ENCODE assay signal across 19 cellular contexts in genomic region chr18:35672897-35673296, GRCh38.
DNase-seq lines count a peak whose midpoint lies in the region; ATAC-seq and TF ChIP-seq lines count a peak whose summit lies in the region.
"Had no signal": no experiment of that assay in that cellular context is flagged by ENCODE, and none has a peak within 500 bp of the region (broad histone marks: within the 10 kb centered on the region; RNA-seq: fewer than 3 reads in every experiment).

No MANE protein-coding gene starts in this region.

- H3K4me3 Mint-ChIP-seq in HFFc6, result no peak overlapping the region
- H3K4me3 Mint-ChIP-seq: activated B cell treated with CpG ODN at 0.5 μM for 24 hours; activated CD8-positive, alpha-beta memory T cell treated with anti-CD3 and anti-CD28 coated beads, Interleukin-2, amount 10 ng/mL, durations not matched to agents 7 days and 5 days; H9; stimulated activated naive CD8-positive, alpha-beta T cell treated with anti-CD3 and anti-CD28 coated beads, Interleukin-15, amount 100 ng/mL, for 72 hours had no signal

- H3K9me3 Mint-ChIP-seq in HFFc6, result no peaks in the 10 kb centered on the region
- H3K9me3 Mint-ChIP-seq: activated B cell treated with CpG ODN at 0.5 μM for 24 hours; stimulated activated naive CD8-positive, alpha-beta T cell treated with anti-CD3 and anti-CD28 coated beads, Interleukin-15, amount 100 ng/mL, for 72 hours had no signal

- no peaks in the 10 kb centered on the region for H3K27me3 ChIP-seq in BE2C
- H3K27me3 ChIP-seq in sigmoid colon, result no peaks in the 10 kb centered on the region

- H3K27me3 Mint-ChIP-seq in HFFc6 (ENCODE audit: insufficient read depth), result peaks cover 1% of the 10 kb centered on the region
- H3K27me3 Mint-ChIP-seq: activated B cell treated with CpG ODN at 0.5 μM for 24 hours; activated CD8-positive, alpha-beta memory T cell treated with anti-CD3 and anti-CD28 coated beads, Interleukin-2, amount 10 ng/mL, durations not matched to agents 7 days and 5 days; stimulated activated naive CD8-positive, alpha-beta T cell treated with anti-CD3 and anti-CD28 coated beads, Interleukin-15, amount 100 ng/mL, for 72 hours had no signal

- peaks cover 7% of the 10 kb centered on the region for H3K36me3 Mint-ChIP-seq in HFFc6 (ENCODE audit: low read depth)

- intact Hi-C loops in sigmoid colon (cut with DNase I), result no loop called here

- peaks cover 13% of the 10 kb centered on the region for H3K4me1 Mint-ChIP-seq in HFFc6 (ENCODE audit: low read depth)
- H3K4me1 Mint-ChIP-seq: activated CD8-positive, alpha-beta memory T cell treated with anti-CD3 and anti-CD28 coated beads, Interleukin-2, amount 10 ng/mL, durations not matched to agents 7 days and 5 days; stimulated activated naive CD8-positive, alpha-beta T cell treated with anti-CD3 and anti-CD28 coated beads, Interleukin-15, amount 100 ng/mL, for 72 hours had no signal

- H3K4me1 ChIP-seq in BE2C (no peaks in the 10 kb centered on the region), sigmoid colon (no peaks in the 10 kb centered on the region)

- TF ChIP-seq POLR2A in sigmoid colon (IDR thresholded peaks at IDR 0.05), result no peak

- DNase-seq in BE2C (peak; percentile 6), HFFc6 (peak; percentile 27), amniotic epithelial cell (ENCODE audit: low read depth) (peak; percentile 8), fibroblast of villous mesenchyme (ENCODE audit: low read depth) (peak; percentile 6), HK-2 (ENCODE audit: unreplicated experiment) (no peak), NCI-H526 (lab: John Stamatoyannopoulos, UW) (no peak), sigmoid colon (no peak)
- DNase-seq: activated B cell treated with CpG ODN at 0.5 μM for 24 hours; activated CD8-positive, alpha-beta memory T cell treated with anti-CD3 and anti-CD28 coated beads, Interleukin-2, amount 10 ng/mL, durations not matched to agents 7 days and 5 days; activated naive CD4-positive, alpha-beta T cell; H9; KBM-7; left ventricle myocardium superior; NCI-H1436; NCI-H526 treated with DMSO at 0.1 percent for 48 hours; posterior cingulate gyrus; stimulated activated naive CD8-positive, alpha-beta T cell treated with anti-CD3 and anti-CD28 coated beads, Interleukin-15, amount 100 ng/mL, for 72 hours; T-helper 1 cell had no signal

- no peak overlapping the region for H3K27ac Mint-ChIP-seq in HFFc6
- H3K27ac Mint-ChIP-seq: activated B cell treated with CpG ODN at 0.5 μM for 24 hours; activated CD8-positive, alpha-beta memory T cell treated with anti-CD3 and anti-CD28 coated beads, Interleukin-2, amount 10 ng/mL, durations not matched to agents 7 days and 5 days; stimulated activated naive CD8-positive, alpha-beta T cell treated with anti-CD3 and anti-CD28 coated beads, Interleukin-15, amount 100 ng/mL, for 72 hours had no signal

- H3K9me3 ChIP-seq in BE2C, result no peaks in the 10 kb centered on the region
- no peaks in the 10 kb centered on the region for H3K9me3 ChIP-seq in sigmoid colon

- no peak for ATAC-seq in HG02840 (IDR thresholded peaks at IDR 0.05; ENCODE audit: low FRiP score, unreplicated experiment)
- ATAC-seq: activated CD8-positive, alpha-beta memory T cell treated with anti-CD3 and anti-CD28 coated beads, Interleukin-2, amount 10 ng/mL, durations not matched to agents 7 days and 5 days; left ventricle myocardium superior; stimulated activated naive CD8-positive, alpha-beta T cell treated with anti-CD3 and anti-CD28 coated beads, Interleukin-15, amount 100 ng/mL, for 72 hours had no signal

- no peak for TF ChIP-seq EP300 in sigmoid colon (IDR thresholded peaks at IDR 0.05)

- H3K27ac ChIP-seq in sigmoid colon, result no peak overlapping the region

- H3K4me3 ChIP-seq in BE2C (ENCODE audit: low read depth, low read length) (no peak overlapping the region), fibroblast of villous mesenchyme (ENCODE audit: low read depth, low read length) (no peak overlapping the region), sigmoid colon (no peak overlapping the region)

- H3K36me3 ChIP-seq in BE2C (no peaks in the 10 kb centered on the region), sigmoid colon (peaks cover 0 to 7% (median 0%) of the 10 kb centered on the region in 4 donors)

- TF ChIP-seq CTCF in BE2C (IDR thresholded peaks at IDR 0.05; ENCODE audit: low read depth, low read length) (no peak), HFFc6 (IDR thresholded peaks at IDR 0.05) (no peak), fibroblast of villous mesenchyme (IDR thresholded peaks at IDR 0.05; ENCODE audit: insufficient read depth, low read depth, low read length) (no peak), sigmoid colon (IDR thresholded peaks at IDR 0.05) (no peak)

- WGBS in sigmoid colon, 2 donors, result 30 to 76% methylated on average over 1 of the region's 1 CpG

Comparison
In these comparisons a context has a peak if more than half of its experiments do, and no peak if none do; other contexts are left out.
1. DNase-seq: peak in BE2C (single experiment), HFFc6 (single experiment), amniotic epithelial cell (single experiment) and fibroblast of villous mesenchyme (single experiment); none in HK-2 (single experiment), NCI-H526 (0 of 2) and sigmoid colon (single experiment).